ENCODE assay signal across 1 cellular context in the genomic region with DNA sequence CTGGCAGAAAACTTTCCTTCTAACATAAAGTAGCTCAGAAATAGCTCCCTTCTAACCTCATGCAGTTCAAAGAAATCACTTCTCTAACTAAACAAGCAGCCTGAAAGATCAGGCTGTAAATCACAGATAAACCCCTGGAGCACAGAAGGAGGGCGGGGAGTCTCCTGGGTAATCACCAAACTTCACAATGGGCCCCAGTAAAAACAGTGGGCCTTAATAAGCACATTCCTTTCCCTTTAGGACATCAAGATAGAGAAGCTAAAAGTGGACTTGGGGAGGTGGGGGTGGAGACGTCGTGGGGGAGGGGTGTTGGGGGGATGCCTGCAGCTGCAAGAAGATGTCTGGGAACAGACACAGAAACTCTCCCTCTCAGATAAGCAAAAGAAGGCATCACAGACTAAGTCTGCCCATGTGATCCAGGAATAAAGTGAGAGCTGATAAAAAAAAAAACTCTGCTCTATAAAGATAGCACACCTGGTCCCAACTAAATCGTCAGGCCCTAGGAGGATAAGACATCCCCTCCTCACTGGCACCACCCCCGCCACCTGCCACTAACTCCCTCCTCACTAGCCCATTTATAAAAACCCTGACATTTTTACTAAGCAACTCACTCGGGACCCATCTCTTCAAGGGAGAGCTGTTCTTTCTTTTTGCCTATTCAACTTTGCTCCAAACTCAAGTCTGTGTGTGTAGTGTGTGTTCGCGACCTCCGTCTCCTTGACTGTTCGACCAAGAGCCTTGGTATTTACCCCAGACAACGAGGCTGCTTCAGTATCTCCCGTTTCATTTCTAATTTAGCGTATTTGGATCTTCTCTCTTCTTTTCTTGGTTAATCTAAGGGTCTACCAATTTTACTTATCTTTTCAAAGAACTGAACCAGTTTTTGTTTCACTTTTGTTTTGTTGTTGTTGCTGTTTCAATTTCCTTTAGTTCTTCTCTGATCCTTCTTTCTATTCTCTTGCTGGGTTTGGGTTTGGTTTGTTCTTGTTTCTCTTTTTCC.
TF ChIP-seq lines count a peak whose summit lies in the region.

No MANE protein-coding gene starts in this region.

TF ChIP-seq in H1, 55 proteins besides CTCF, POLR2A, EP300 and RAD21:
- TF ChIP-seq TEAD4 (IDR thresholded peaks at IDR 0.05; ENCODE audit: low read depth, low read length), result peak; percentile 54; the same call in 1 of the 2 replicates
- TF ChIP-seq POLR2AphosphoS5 (IDR thresholded peaks at IDR 0.05; ENCODE audit: low read depth, low read length), result peak; percentile 32; the same call in 1 of the 2 replicates
- TF ChIP-seq POU5F1 (IDR thresholded peaks at IDR 0.05; ENCODE audit: low read depth, low read length), result no peak
- no peak for TF ChIP-seq NRF1 (IDR thresholded peaks at IDR 0.05; ENCODE audit: low read depth, low read length)
- 0 out of 2 replicates have a peak, but pooled peaks have one; percentile 56 for TF ChIP-seq TCF12 (IDR thresholded peaks at IDR 0.05; ENCODE audit: low read depth, low read length)
- TF ChIP-seq JUND (IDR thresholded peaks at IDR 0.05; ENCODE audit: low read length), result peak; percentile 75
- peak; percentile 32; the same call in 1 of the 2 replicates for TF ChIP-seq SP1 (IDR thresholded peaks at IDR 0.05; ENCODE audit: low read depth, low read length)
- no peak for TF ChIP-seq SIX5 (IDR thresholded peaks at IDR 0.05; ENCODE audit: low read depth, low read length)
- 0 out of 4 replicates have a peak, but pooled peaks of 1 of the 2 experiments have one; percentile 43 for TF ChIP-seq HDAC2 (IDR thresholded peaks at IDR 0.05; ENCODE audit: borderline replicate concordance in 1 of 2, low read depth in 2 of 2, low read length in 2 of 2)
- peak; percentile 81 for TF ChIP-seq JUN (IDR thresholded peaks at IDR 0.05; ENCODE audit: low read depth, low read length)
- TF ChIP-seq, protein P1, sequence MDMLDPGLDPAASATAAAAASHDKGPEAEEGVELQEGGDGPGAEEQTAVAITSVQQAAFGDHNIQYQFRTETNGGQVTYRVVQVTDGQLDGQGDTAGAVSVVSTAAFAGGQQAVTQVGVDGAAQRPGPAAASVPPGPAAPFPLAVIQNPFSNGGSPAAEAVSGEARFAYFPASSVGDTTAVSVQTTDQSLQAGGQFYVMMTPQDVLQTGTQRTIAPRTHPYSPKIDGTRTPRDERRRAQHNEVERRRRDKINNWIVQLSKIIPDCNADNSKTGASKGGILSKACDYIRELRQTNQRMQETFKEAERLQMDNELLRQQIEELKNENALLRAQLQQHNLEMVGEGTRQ (IDR thresholded peaks at IDR 0.05; ENCODE audit: low read length), result no peak
- TF ChIP-seq CREB1 (IDR thresholded peaks at IDR 0.05), result no peak
